In genomic region chrX:75522565-75523411, GRCh38 we compare ENCODE assay signal across 8 cellular contexts. TPM values are rescaled to one million over a fixed set of nuclear protein-coding genes. Genes with fewer than 3 reads are reported as not detected.
DNase-seq lines count a peak whose midpoint lies in the region; ATAC-seq, FAIRE-seq and TF ChIP-seq lines count a peak whose summit lies in the region.

Gene ZDHHC15, minus strand, starts transcription at chrX:75523037. Its CDS starts 13 bp downstream, at chrX:75523024.

- H3K4me3 ChIP-seq in endothelial cell of umbilical vein (replicated peaks in 1 of 3; ENCODE audit: insufficient read depth in 1 of 3, low read depth in 1 of 3, low read length in 3 of 3) = no peak within 1 kb of the TSS
- H3K4me3 ChIP-seq in WERI-Rb-1 (ENCODE audit: low read depth, low read length) = no peak within 1 kb of the TSS

- no peaks in the 10 kb centered on the region for H3K79me2 ChIP-seq in endothelial cell of umbilical vein (ENCODE audit: control insufficient read depth, insufficient read depth, low read length)

- H4K20me1 ChIP-seq in endothelial cell of umbilical vein (replicated peaks; ENCODE audit: control insufficient read depth, extremely low read depth, insufficient read depth, low read length) = no peaks in the 10 kb centered on the region

- ATAC-seq in HG02610 (IDR thresholded peaks at IDR 0.05; ENCODE audit: unreplicated experiment) = no peak

- no peak within 1 kb of the TSS for H3K4me2 ChIP-seq in endothelial cell of umbilical vein (ENCODE audit: insufficient read depth, low read length)

- no peaks in the 10 kb centered on the region for H3K4me1 ChIP-seq in endothelial cell of umbilical vein (ENCODE audit: control insufficient read depth, extremely low read depth, insufficient read depth, low read length)

- TF ChIP-seq CTCF in endothelial cell of umbilical vein (IDR thresholded peaks at IDR 0.05; ENCODE audit: extremely low read depth in 1 of 2, insufficient read depth in 1 of 2, low read depth in 1 of 2, low read length in 2 of 2) (no peak), WERI-Rb-1 (IDR thresholded peaks at IDR 0.05; ENCODE audit: low read depth, low read length) (no peak)

- H3K27me3 ChIP-seq in endothelial cell of umbilical vein (ENCODE audit: control insufficient read depth in 2 of 2, insufficient read depth in 2 of 2, low read length in 2 of 2) (no peaks in the 10 kb centered on the region), WERI-Rb-1 (ENCODE audit: insufficient read depth, low read depth, severe bottlenecking) (peaks cover 31% of the 10 kb centered on the region)

- FAIRE-seq in endothelial cell of umbilical vein (lab: Jason Lieb, UNC) = no peak

- CTCF ChIA-PET in endothelial cell of umbilical vein (lab: Charles Lee) = no interaction called here

- H3K36me3 ChIP-seq in endothelial cell of umbilical vein (ENCODE audit: control insufficient read depth in 2 of 2, extremely low read depth in 1 of 2, insufficient read depth in 2 of 2, low read length in 2 of 2) (no peaks in the 10 kb centered on the region), WERI-Rb-1 (no peaks in the 10 kb centered on the region)

- H3K9me3 ChIP-seq in endothelial cell of umbilical vein (replicated peaks; ENCODE audit: control insufficient read depth, insufficient read depth, low read length) (no peaks in the 10 kb centered on the region), WERI-Rb-1 (ENCODE audit: severe bottlenecking) (no peaks in the 10 kb centered on the region)

- POLR2A ChIA-PET in endothelial cell of umbilical vein (lab: Charles Lee) = no interaction called here

- TF ChIP-seq POLR2A in endothelial cell of umbilical vein (IDR thresholded peaks at IDR 0.05; ENCODE audit: low read depth, low read length) = no peak

- DNase-seq in COR-L47 (lab: John Stamatoyannopoulos, UW) = peak; percentile 64
- DNase-seq in NCI-H2196 (lab: John Stamatoyannopoulos, UW; ENCODE audit: unreplicated experiment) = peak; percentile 58
- peak; percentile 10 for DNase-seq in activated T-cell treated with anti-CD3 and anti-CD28 coated beads for 4 hours
- DNase-seq in endothelial cell of umbilical vein (ENCODE audit: low read depth, low spot score) = peak; percentile 0
- peak; percentile 36 for DNase-seq in mucosa of gallbladder (ENCODE audit: low spot score)
- peak; percentile 56 for DNase-seq in stimulated activated CD8-positive, alpha-beta memory T cell treated with anti-CD3 and anti-CD28 coated beads, Interleukin-4, amount 100 ng/mL, for 48 hours
- no peak for DNase-seq in WERI-Rb-1

- H2AFZ ChIP-seq in endothelial cell of umbilical vein (ENCODE audit: low read depth, low read length) = no peak within 1 kb of the TSS

- no peak within 1 kb of the TSS for H3K9ac ChIP-seq in endothelial cell of umbilical vein (replicated peaks; ENCODE audit: extremely low read depth, insufficient read depth, low read length)

- BruUV-seq in endothelial cell of umbilical vein (replicated peaks; lab: Mats Ljungman, UMichigan) = no TSS peak

- no peak within 1 kb of the TSS for H3K27ac ChIP-seq in endothelial cell of umbilical vein (ENCODE audit: insufficient read depth, low read depth, low read length)
- H3K27ac ChIP-seq in WERI-Rb-1 = no peak within 1 kb of the TSS

- H3K9me1 ChIP-seq in endothelial cell of umbilical vein (replicated peaks; ENCODE audit: control insufficient read depth, extremely low read depth, insufficient read depth, low read length) = no peaks in the 10 kb centered on the region

- dilution Hi-C loops in endothelial cell of umbilical vein (cut with MboI; ENCODE audit: extremely low pct_ligation_motif_present, low sequenced_read_pairs) = no loop called here

- intact Hi-C loops in endothelial cell of umbilical vein (cut with micrococcal nuclease) = no loop called here

TF ChIP-seq in endothelial cell of umbilical vein, 7 proteins besides CTCF, POLR2A, EP300 and RAD21:
- TF ChIP-seq POLR2AphosphoS5 (IDR thresholded peaks at IDR 0.05; ENCODE audit: insufficient read depth, low read depth, low read length) (no peak), GATA2 (IDR thresholded peaks at IDR 0.05; ENCODE audit: insufficient read depth, insufficient read length, low read depth, low read length) (no peak), EZH2 (IDR thresholded peaks at IDR 0.05; ENCODE audit: borderline replicate concordance, low read depth, low read length, severe bottlenecking) (no peak), JUN (IDR thresholded peaks at IDR 0.05; ENCODE audit: borderline replicate concordance, insufficient read depth, insufficient read length, low read depth) (no peak), FOS (IDR thresholded peaks at IDR 0.05; ENCODE audit: borderline replicate concordance, insufficient read depth, low read length) (no peak), MYC (IDR thresholded peaks at IDR 0.05; ENCODE audit: low read depth, low read length) (no peak), MAX (IDR thresholded peaks at IDR 0.05; ENCODE audit: insufficient read depth, insufficient read length) (no peak)

RNA-seq across cellular contexts. Expression of gene ZDHHC15, which starts in this region (rescaled TPM):
- total RNA-seq in endothelial cell of umbilical vein = not detected in 2 replicates
- polyA plus RNA-seq in endothelial cell of umbilical vein = 0.03 TPM in 1 of 2 replicates, not detected in the other
- polyA plus RNA-seq in endothelial cell of umbilical vein (2011; cell fraction: cytosol; rRNA removed) = 0.01 TPM in 1 of 2 replicates, not detected in the other
- not detected in 2 replicates for polyA plus RNA-seq in endothelial cell of umbilical vein (2011; cell fraction: nucleus; rRNA removed)
- not detected in 2 replicates for polyA plus RNA-seq in endothelial cell of umbilical vein (2012)
- not detected in 2 replicates for polyA minus RNA-seq in endothelial cell of umbilical vein
- polyA minus RNA-seq in endothelial cell of umbilical vein (2011; cell fraction: cytosol; rRNA and poly(A)+ RNA removed) = not detected
- polyA minus RNA-seq in endothelial cell of umbilical vein (2011; cell fraction: nucleus; rRNA and poly(A)+ RNA removed) = not detected in 2 replicates
- 1.5 TPM for total RNA-seq in mucosa of gallbladder

Comparison
In these comparisons a context has a peak if more than half of its experiments do, and no peak if none do; other contexts are left out.
1. Peak in DNase-seq in endothelial cell of umbilical vein; RNA of the gene not detected or under 1 TPM.